Comparison of ENCODE assay signal across 20 cellular contexts in the genomic region with DNA sequence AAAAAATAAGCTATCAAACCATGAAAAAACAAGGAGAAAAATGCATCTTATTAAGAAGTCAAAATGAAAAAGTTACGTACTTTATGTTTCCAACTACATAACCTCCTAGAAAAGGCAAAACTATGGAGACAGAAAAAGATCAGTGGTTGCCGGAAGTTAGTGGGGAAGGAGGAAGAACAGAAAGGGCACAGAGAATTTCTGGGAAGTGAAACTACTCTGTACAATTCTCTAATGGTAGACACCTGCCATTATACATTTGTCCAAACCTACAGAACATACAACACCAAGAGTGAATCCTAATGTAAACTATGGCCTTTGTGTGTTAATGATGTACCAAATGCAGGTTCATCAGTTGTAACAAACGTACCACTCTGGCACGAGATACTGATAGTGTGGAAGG.
"Had no signal": no experiment of that assay in that cellular context is flagged by ENCODE, and none has a peak within 500 bp of the region (broad histone marks: within the 10 kb centered on the region; RNA-seq: fewer than 3 reads in every experiment).

No MANE protein-coding gene starts in this region.

- H3K4me1 ChIP-seq: right atrium auricular region, tibial nerve had no signal

- H3K27me3 ChIP-seq: brain microvascular endothelial cell, right atrium auricular region, tibial nerve had no signal

- H3K4me1 Mint-ChIP-seq: central memory CD8-positive, alpha-beta T cell; nephron progenitor cell had no signal

- ATAC-seq: activated CD4-positive, CD25-positive, alpha-beta regulatory T cell treated with anti-CD3 and anti-CD28 coated beads, Interleukin-2, amount 50 U/mL, for 24 hours; T-helper 17 cell had no signal

- DNase-seq: activated CD4-positive, alpha-beta T cell treated with anti-CD3 and anti-CD28 coated beads, Interleukin-2, amount 50 U/mL, for 1 hour; activated CD8-positive, alpha-beta memory T cell treated with anti-CD3 and anti-CD28 coated beads for 24 hours; activated naive CD4-positive, alpha-beta T cell; anterior cingulate cortex; brain microvascular endothelial cell; effector CD8-positive, alpha-beta T cell; foreskin fibroblast; kidney glomerular epithelial cell; mesendoderm; nephron progenitor cell; occipital lobe; stimulated activated CD4-positive, alpha-beta T cell treated with anti-CD3 and anti-CD28 coated beads, Interleukin-2, amount 100 ng/mL, for 48 hours; stimulated activated naive CD4-positive, alpha-beta T cell treated with Interleukin-2 at 50 U/mL for 16 hours; substantia nigra; T-helper 17 cell had no signal

- H3K9me3 ChIP-seq: right atrium auricular region, tibial nerve had no signal

- H3K9me3 Mint-ChIP-seq: central memory CD8-positive, alpha-beta T cell; nephron progenitor cell had no signal

- H3K27me3 Mint-ChIP-seq: central memory CD8-positive, alpha-beta T cell; T-helper 17 cell had no signal

- H3K4me3 ChIP-seq: coronary artery, right atrium auricular region, tibial nerve had no signal

- H3K27ac Mint-ChIP-seq: nephron progenitor cell, T-helper 17 cell had no signal

- H3K27ac ChIP-seq: brain microvascular endothelial cell, coronary artery, right atrium auricular region, tibial nerve had no signal

- H3K4me3 Mint-ChIP-seq: central memory CD8-positive, alpha-beta T cell; nephron progenitor cell; T-helper 17 cell had no signal
